In genomic region chr1:53663525-53664300, GRCh38 we compare ENCODE assay signal across 17 cellular contexts.
DNase-seq lines count a peak whose midpoint lies in the region; ATAC-seq and TF ChIP-seq lines count a peak whose summit lies in the region.
"Had no signal": no experiment of that assay in that cellular context is flagged by ENCODE, and none has a peak within 500 bp of the region (broad histone marks: within the 10 kb centered on the region; RNA-seq: fewer than 3 reads in every experiment).

No MANE protein-coding gene starts in this region.

- H3K4me3 Mint-ChIP-seq in osteocyte (ENCODE audit: unreplicated experiment), result no peak overlapping the region
- H3K4me3 Mint-ChIP-seq: HFFc6 had no signal

- H3K9me3 Mint-ChIP-seq in osteocyte (ENCODE audit: unreplicated experiment), result no peaks in the 10 kb centered on the region
- H3K9me3 Mint-ChIP-seq: HFFc6 had no signal

- H3K36me3 Mint-ChIP-seq in osteocyte (ENCODE audit: unreplicated experiment), result no peaks in the 10 kb centered on the region

- ATAC-seq in HG03139 (IDR thresholded peaks at IDR 0.05; ENCODE audit: unreplicated experiment), result no peak
- no peak for ATAC-seq in GM21423 (IDR thresholded peaks at IDR 0.05; ENCODE audit: unreplicated experiment)
- ATAC-seq: A549 had no signal

- peak; percentile 69 for DNase-seq in EH (ENCODE audit: low read depth)
- DNase-seq in RPMI7951 (ENCODE audit: low read depth), result peak; percentile 41
- peak; percentile 26 to 67 for DNase-seq in foreskin fibroblast
- DNase-seq in osteocyte (ENCODE audit: extremely low spot score, unreplicated experiment), result no peak
- DNase-seq in retina, result no peak
- DNase-seq in GOT3 (lab: John Stamatoyannopoulos, UW), result no peak
- DNase-seq: DMS 273 treated with DMSO at 0.1 percent for 48 hours, HFFc6, Kasumi-1, NCI-H1105 treated with DMSO at 0.1 percent for 48 hours, NCI-H1694 treated with DMSO at 0.1 percent for 48 hours, NCI-H226, NCI-H526 had no signal

- no peak overlapping the region for H3K4me3 ChIP-seq in foreskin fibroblast (ENCODE audit: low read depth in 1 of 2, low read length in 2 of 2)
- H3K4me3 ChIP-seq: A549, SJSA1 had no signal

- H3K27ac Mint-ChIP-seq in osteocyte (ENCODE audit: unreplicated experiment), result peak overlapping the region; percentile 54
- H3K27ac Mint-ChIP-seq: HFFc6 had no signal

- peaks cover 55% of the 10 kb centered on the region for H3K4me1 Mint-ChIP-seq in osteocyte (ENCODE audit: unreplicated experiment)

- H3K27me3 Mint-ChIP-seq in osteocyte (ENCODE audit: unreplicated experiment), result no peaks in the 10 kb centered on the region

- TF ChIP-seq CTCF in foreskin fibroblast (IDR thresholded peaks at IDR 0.05; ENCODE audit: low read depth, low read length) (no peak), osteocyte (IDR thresholded peaks at IDR 0.05) (no peak)

Comparison
In these comparisons a context has a peak if more than half of its experiments do, and no peak if none do; other contexts are left out.
1. DNase-seq: peak in EH (single experiment), RPMI7951 (single experiment) and foreskin fibroblast (2 of 2); none in osteocyte (single experiment), retina (single experiment) and GOT3 (single experiment).